Comparison of ENCODE assay signal across 8 cellular contexts in genomic region chr19:2495130-2495641, GRCh38. TPM values are rescaled to one million over a fixed set of nuclear protein-coding genes. Genes with fewer than 3 reads are reported as not detected.
A peak's percentile ranks its signal among the peaks of the same experiment; 100 is the strongest.
DNase-seq lines count a peak whose midpoint lies in the region; ATAC-seq, FAIRE-seq and TF ChIP-seq lines count a peak whose summit lies in the region.

No MANE protein-coding gene starts in this region.

- H3K36me3 ChIP-seq in bronchial epithelial cell (ENCODE audit: control insufficient read depth, insufficient read depth, low read length), result no peaks in the 10 kb centered on the region
- no peaks in the 10 kb centered on the region for H3K36me3 ChIP-seq in kidney (ENCODE audit: control insufficient read depth in 1 of 2, insufficient read depth in 2 of 2, low read length in 2 of 2)

- H3K27me3 ChIP-seq in bronchial epithelial cell (ENCODE audit: control insufficient read depth, insufficient read depth, low read length), result no peaks in the 10 kb centered on the region

- no peak for TF ChIP-seq CTCF in bronchial epithelial cell (IDR thresholded peaks at IDR 0.05; ENCODE audit: insufficient read depth, low read length, severe bottlenecking)
- no peak for TF ChIP-seq CTCF in kidney (IDR thresholded peaks at IDR 0.05; ENCODE audit: borderline replicate concordance, extremely low read depth, insufficient read depth)

- H3K27ac Mint-ChIP-seq in stimulated activated naive B cell treated with anti-CD40 and anti-IgM and Interleukin-4, amounts not matched to agents 10 μg/mL and 1 μg/mL and 100 μg/mL, for 72 hours, result no peak overlapping the region

- H3K4me3 ChIP-seq in bronchial epithelial cell (ENCODE audit: low read depth, low read length) (peak overlapping the region; percentile 42), kidney (ENCODE audit: low read length in 2 of 2) (peak overlapping the region; percentile 67 to 75)

- peak overlapping the region; percentile 81 to 82 for H3K4me3 Mint-ChIP-seq in stimulated activated naive B cell treated with anti-CD40 and anti-IgM and Interleukin-4, amounts not matched to agents 10 μg/mL and 1 μg/mL and 100 μg/mL, for 72 hours

- peak; percentile 24 to 27 for ATAC-seq in stimulated activated naive B cell treated with anti-CD40 and anti-IgM and Interleukin-4, amounts not matched to agents 10 μg/mL and 1 μg/mL and 100 μg/mL, for 72 hours (replicated peaks)
- no peak for ATAC-seq in HG03175 (IDR thresholded peaks at IDR 0.05; ENCODE audit: unreplicated experiment)

- peak; percentile 50 for DNase-seq in NCI-H345 (lab: John Stamatoyannopoulos, UW)
- no peak for DNase-seq in NCI-H345 treated with DMSO at 0.1 percent for 48 hours (lab: John Stamatoyannopoulos, UW; ENCODE audit: unreplicated experiment)
- DNase-seq in NCI-H2196 treated with DMSO at 0.1 percent for 48 hours (lab: John Stamatoyannopoulos, UW; ENCODE audit: unreplicated experiment), result peak; percentile 23
- peak; percentile 37 for DNase-seq in bronchial epithelial cell (ENCODE audit: low read depth)
- DNase-seq in kidney, result peak; percentile 94
- no peak for DNase-seq in stimulated activated naive B cell treated with anti-CD40 and anti-IgM and Interleukin-4, amounts not matched to agents 10 μg/mL and 1 μg/mL and 100 μg/mL, for 72 hours
- DNase-seq in NCI-H510A (lab: John Stamatoyannopoulos, UW), result no peak

- FAIRE-seq in bronchial epithelial cell (lab: Jason Lieb, UNC) (no peak), kidney (lab: Jason Lieb, UNC) (no peak)

- H3K4me1 Mint-ChIP-seq in stimulated activated naive B cell treated with anti-CD40 and anti-IgM and Interleukin-4, amounts not matched to agents 10 μg/mL and 1 μg/mL and 100 μg/mL, for 72 hours, result peaks cover 26 to 49% of the 10 kb centered on the region in 2 donors

- H3K27ac ChIP-seq in kidney (ENCODE audit: low read depth in 2 of 2, low read length in 2 of 2), result peak overlapping the region; percentile 88 to 90

- no peaks in the 10 kb centered on the region for H3K9me3 Mint-ChIP-seq in stimulated activated naive B cell treated with anti-CD40 and anti-IgM and Interleukin-4, amounts not matched to agents 10 μg/mL and 1 μg/mL and 100 μg/mL, for 72 hours

- peaks cover 5 to 25% of the 10 kb centered on the region in 2 donors for H3K4me1 ChIP-seq in kidney (ENCODE audit: control insufficient read depth in 1 of 2, insufficient read depth in 1 of 2, low read depth in 1 of 2, low read length in 2 of 2)

- H3K36me3 Mint-ChIP-seq in stimulated activated naive B cell treated with anti-CD40 and anti-IgM and Interleukin-4, amounts not matched to agents 10 μg/mL and 1 μg/mL and 100 μg/mL, for 72 hours, result no peaks in the 10 kb centered on the region

- H3K27me3 Mint-ChIP-seq in stimulated activated naive B cell treated with anti-CD40 and anti-IgM and Interleukin-4, amounts not matched to agents 10 μg/mL and 1 μg/mL and 100 μg/mL, for 72 hours, result peaks cover 29 to 44% of the 10 kb centered on the region in 2 donors

- H3K9me3 ChIP-seq in kidney (ENCODE audit: control insufficient read depth in 1 of 2, low read length in 2 of 2), result no peaks in the 10 kb centered on the region

- intact Hi-C loops in kidney (cut with DNase I), result no loop called here

- peak overlapping the region; percentile 59 to 85 for H3K9ac ChIP-seq in kidney (ENCODE audit: low read length in 2 of 2)

RNA-seq across cellular contexts. Expression of gene GADD45B, which starts 19.3 kb away (rescaled TPM):
- total RNA-seq in bronchial epithelial cell, result 25.8 and 26.1 TPM in 2 replicates
- 88.5 TPM for total RNA-seq in kidney
- polyA plus RNA-seq in kidney (ENCODE audit: insufficient read depth, low read depth, low replicate concordance), result 149 TPM

RNA-seq across cellular contexts. Expression of gene LMNB2, which starts 38.4 kb away (rescaled TPM):
- 54.0 and 74.5 TPM in 2 replicates for total RNA-seq in bronchial epithelial cell
- 27.6 TPM for total RNA-seq in kidney
- polyA plus RNA-seq in kidney (ENCODE audit: insufficient read depth, low read depth, low replicate concordance), result 9.0 TPM

Comparison
In these comparisons a context has a peak if more than half of its experiments do, and no peak if none do; other contexts are left out.
1. DNase-seq: peak in NCI-H345 (single experiment), NCI-H2196 treated with DMSO at 0.1 percent for 48 hours (single experiment), bronchial epithelial cell (single experiment) and kidney (single experiment); none in NCI-H345 treated with DMSO at 0.1 percent for 48 hours (single experiment), stimulated activated naive B cell treated with anti-CD40 and anti-IgM and Interleukin-4, amounts not matched to agents 10 μg/mL and 1 μg/mL and 100 μg/mL, for 72 hours (single experiment) and NCI-H510A (single experiment).